Comparison of ENCODE assay signal across 24 cellular contexts in genomic region chr13:90882551-90882950, GRCh38.
"Had no signal": no experiment of that assay in that cellular context is flagged by ENCODE, and none has a peak within 500 bp of the region (broad histone marks: within the 10 kb centered on the region; RNA-seq: fewer than 3 reads in every experiment).

No MANE protein-coding gene starts in this region.

- ATAC-seq: esophagus mucosa; foreskin keratinocyte; gastroesophageal sphincter; left lung; mucosa of descending colon; natural killer cell treated with Interleukin-12 subunit alpha and Interleukin-12 subunit beta and Interleukin-15 and Interleukin-18, amount 100 ng/mL, for 72 hours; right cardiac atrium; stimulated activated memory B cell treated with anti-CD40 and anti-IgM and Interleukin-4, amounts not matched to agents 10 μg/mL and 1 μg/mL and 100 μg/mL, for 72 hours; stimulated activated naive CD8-positive, alpha-beta T cell treated with anti-CD3 and anti-CD28 coated beads, Interleukin-15, Interleukin-2, amounts not matched to agents 100 U/mL and 50 U/mL, for 24 hours had no signal

- H3K9me3 ChIP-seq: gastroesophageal sphincter, left lung, mucosa of descending colon, prostate gland, sigmoid colon, testis, tibial artery had no signal

- H3K4me3 ChIP-seq: gastroesophageal sphincter, left lung, mucosa of descending colon, prostate gland, sigmoid colon, testis, tibial artery had no signal

- H3K27me3 ChIP-seq: foreskin keratinocyte, gastroesophageal sphincter, left lung, sigmoid colon, testis, tibial artery had no signal

- H3K27ac ChIP-seq: epithelial cell of prostate, foreskin keratinocyte, gastroesophageal sphincter, left lung, prostate gland, sigmoid colon, testis, tibial artery had no signal

- FAIRE-seq: colon had no signal

- H3K36me3 ChIP-seq: gastroesophageal sphincter, left lung, prostate gland, sigmoid colon, tibial artery had no signal

- DNase-seq: effector CD8-positive, alpha-beta T cell; endodermal cell; foreskin keratinocyte; glutamatergic neuron; hypothalamus; left lung; mesenchymal stem cell; mucosa of descending colon; naive B cell; nucleus accumbens; right cardiac atrium; sigmoid colon; stimulated activated CD4-positive, alpha-beta T cell treated with anti-CD3 and anti-CD28 coated beads, Interleukin-4, amount 100 ng/mL, for 4 hours; stimulated activated naive CD8-positive, alpha-beta T cell treated with anti-CD3 and anti-CD28 coated beads, Interleukin-15, Interleukin-2, amounts not matched to agents 100 U/mL and 50 U/mL, for 24 hours; substantia nigra; testis; tibial artery had no signal

- H3K4me1 ChIP-seq: foreskin keratinocyte, gastroesophageal sphincter, left lung, prostate gland, sigmoid colon, testis, tibial artery had no signal
